ENCODE assay signal across 19 cellular contexts in genomic region chr6:28910901-28911680, GRCh38. TPM values are rescaled to one million over a fixed set of nuclear protein-coding genes. Genes with fewer than 3 reads are reported as not detected.
DNase-seq lines count a peak whose midpoint lies in the region; ATAC-seq and TF ChIP-seq lines count a peak whose summit lies in the region.
"Had no signal": no experiment of that assay in that cellular context is flagged by ENCODE, and none has a peak within 500 bp of the region (broad histone marks: within the 10 kb centered on the region; RNA-seq: fewer than 3 reads in every experiment).

No MANE protein-coding gene starts in this region.

- peaks cover 15% of the 10 kb centered on the region for H3K4me1 Mint-ChIP-seq in activated T-cell treated with anti-CD3 and anti-CD28 coated beads, Interleukin-2, amount 50 U/mL, for 24 hours (ENCODE audit: low read depth)
- H3K4me1 Mint-ChIP-seq in T-helper 17 cell (peaks cover 5% of the 10 kb centered on the region), endothelial cell (ENCODE audit: unreplicated experiment) (no peaks in the 10 kb centered on the region)
- peaks cover 4% of the 10 kb centered on the region for H3K4me1 Mint-ChIP-seq in stimulated activated effector memory CD8-positive, alpha-beta T cell treated with anti-CD3 and anti-CD28 coated beads, Interleukin-12 subunit alpha, Interleukin-12 subunit beta, amount 100 ng/mL, for 72 hours
- H3K4me1 Mint-ChIP-seq: activated B cell treated with CpG ODN at 0.5 μM for 24 hours, neural progenitor cell had no signal

- peaks cover 86% of the 10 kb centered on the region for H3K36me3 Mint-ChIP-seq in activated T-cell treated with anti-CD3 and anti-CD28 coated beads, Interleukin-2, amount 50 U/mL, for 24 hours (ENCODE audit: low read depth)
- H3K36me3 Mint-ChIP-seq in T-helper 17 cell (ENCODE audit: low read depth) = peaks cover 5% of the 10 kb centered on the region
- H3K36me3 Mint-ChIP-seq in endothelial cell (ENCODE audit: low read depth, unreplicated experiment) = peaks cover 34% of the 10 kb centered on the region
- peaks cover 100% of the 10 kb centered on the region for H3K36me3 Mint-ChIP-seq in stimulated activated effector memory CD8-positive, alpha-beta T cell treated with anti-CD3 and anti-CD28 coated beads, Interleukin-12 subunit alpha, Interleukin-12 subunit beta, amount 100 ng/mL, for 72 hours

- H3K27ac ChIP-seq in sigmoid colon = no peak overlapping the region
- H3K27ac ChIP-seq: GM23248, neural progenitor cell, tibial artery had no signal

- peak overlapping the region; percentile 12 for H3K27ac Mint-ChIP-seq in activated T-cell treated with anti-CD3 and anti-CD28 coated beads, Interleukin-2, amount 50 U/mL, for 24 hours
- H3K27ac Mint-ChIP-seq in T-helper 17 cell (peak overlapping the region; percentile 14), endothelial cell (ENCODE audit: unreplicated experiment) (peak overlapping the region; percentile 0)
- H3K27ac Mint-ChIP-seq in stimulated activated effector memory CD8-positive, alpha-beta T cell treated with anti-CD3 and anti-CD28 coated beads, Interleukin-12 subunit alpha, Interleukin-12 subunit beta, amount 100 ng/mL, for 72 hours = peak overlapping the region; percentile 86
- H3K27ac Mint-ChIP-seq: activated B cell treated with CpG ODN at 0.5 μM for 24 hours; activated CD8-positive, alpha-beta memory T cell treated with anti-CD3 and anti-CD28 coated beads, Interleukin-2, amount 10 ng/mL, durations not matched to agents 7 days and 5 days; immature natural killer cell; neural progenitor cell had no signal

- no peak for TF ChIP-seq POLR2A in sigmoid colon (IDR thresholded peaks at IDR 0.05)

- peaks cover 3 to 99% (median 48%) of the 10 kb centered on the region in 4 donors for H3K36me3 ChIP-seq in sigmoid colon

- no peak overlapping the region for H3K4me3 ChIP-seq in sigmoid colon
- H3K4me3 ChIP-seq: GM23248, neural progenitor cell, tibial artery had no signal

- H3K9me3 ChIP-seq in T-helper 17 cell (ENCODE audit: control insufficient read depth, low read length, poor library complexity, severe bottlenecking) (no peaks in the 10 kb centered on the region), sigmoid colon (no peaks in the 10 kb centered on the region)
- H3K9me3 ChIP-seq: tibial artery had no signal

- TF ChIP-seq CTCF in endothelial cell (IDR thresholded peaks at IDR 0.05; ENCODE audit: unreplicated experiment) (no peak), sigmoid colon (IDR thresholded peaks at IDR 0.05) (no peak)

- no peaks in the 10 kb centered on the region for H3K27me3 Mint-ChIP-seq in activated T-cell treated with anti-CD3 and anti-CD28 coated beads, Interleukin-2, amount 50 U/mL, for 24 hours
- H3K27me3 Mint-ChIP-seq in T-helper 17 cell (no peaks in the 10 kb centered on the region), endothelial cell (ENCODE audit: unreplicated experiment) (no peaks in the 10 kb centered on the region)
- H3K27me3 Mint-ChIP-seq: activated B cell treated with CpG ODN at 0.5 μM for 24 hours; activated CD8-positive, alpha-beta memory T cell treated with anti-CD3 and anti-CD28 coated beads, Interleukin-2, amount 10 ng/mL, durations not matched to agents 7 days and 5 days had no signal

- ATAC-seq in T-helper 17 cell (no peak), sciatic nerve (no peak), HG03280 (IDR thresholded peaks at IDR 0.05; ENCODE audit: unreplicated experiment) (no peak)
- no peak for ATAC-seq in stimulated activated effector memory CD8-positive, alpha-beta T cell treated with anti-CD3 and anti-CD28 coated beads, Interleukin-12 subunit alpha, Interleukin-12 subunit beta, amount 100 ng/mL, for 72 hours
- ATAC-seq: activated CD8-positive, alpha-beta memory T cell treated with anti-CD3 and anti-CD28 coated beads, Interleukin-2, amount 10 ng/mL, durations not matched to agents 7 days and 5 days had no signal

- 81 to 90% methylated on average over 3 of the region's 3 CpGs for WGBS in sigmoid colon, 2 donors

- no peak for DNase-seq in activated T-cell treated with anti-CD3 and anti-CD28 coated beads, Interleukin-2, amount 50 U/mL, for 24 hours
- no peak for DNase-seq in activated T-cell treated with anti-CD3 and anti-CD28 coated beads, Interleukin-2, amount 50 U/mL, for 48 hours
- no peak for DNase-seq in T-helper 17 cell
- no peak for DNase-seq in endothelial cell (ENCODE audit: low spot score)
- DNase-seq in stimulated activated effector memory CD8-positive, alpha-beta T cell treated with anti-CD3 and anti-CD28 coated beads, Interleukin-12 subunit alpha, Interleukin-12 subunit beta, amount 100 ng/mL, for 72 hours (ENCODE audit: low spot score in 2 of 2) = no peak
- DNase-seq in sciatic nerve (ENCODE audit: low spot score) = no peak
- no peak for DNase-seq in sigmoid colon
- DNase-seq: activated B cell treated with CpG ODN at 0.5 μM for 24 hours; activated CD8-positive, alpha-beta memory T cell treated with anti-CD3 and anti-CD28 coated beads, Interleukin-2, amount 10 ng/mL, durations not matched to agents 7 days and 5 days; C1 segment of cervical spinal cord; DND-41; GM23248; immature natural killer cell; NCI-H2029; NCI-H524 treated with DMSO at 0.1 percent for 48 hours; stimulated activated CD4-positive, alpha-beta T cell treated with anti-CD3 and anti-CD28 coated beads, Interleukin-4, amount 100 ng/mL, for 4 hours; tibial artery had no signal

- TF ChIP-seq EP300 in sigmoid colon (IDR thresholded peaks at IDR 0.05) = no peak

- no peak overlapping the region for H3K4me3 Mint-ChIP-seq in activated T-cell treated with anti-CD3 and anti-CD28 coated beads, Interleukin-2, amount 50 U/mL, for 24 hours
- no peak overlapping the region for H3K4me3 Mint-ChIP-seq in T-helper 17 cell
- H3K4me3 Mint-ChIP-seq in endothelial cell (ENCODE audit: unreplicated experiment) = peak overlapping the region; percentile 34
- no peak overlapping the region for H3K4me3 Mint-ChIP-seq in stimulated activated effector memory CD8-positive, alpha-beta T cell treated with anti-CD3 and anti-CD28 coated beads, Interleukin-12 subunit alpha, Interleukin-12 subunit beta, amount 100 ng/mL, for 72 hours
- H3K4me3 Mint-ChIP-seq: activated B cell treated with CpG ODN at 0.5 μM for 24 hours; activated CD8-positive, alpha-beta memory T cell treated with anti-CD3 and anti-CD28 coated beads, Interleukin-2, amount 10 ng/mL, durations not matched to agents 7 days and 5 days; immature natural killer cell; neural progenitor cell had no signal

- no peaks in the 10 kb centered on the region for H3K27me3 ChIP-seq in sigmoid colon
- H3K27me3 ChIP-seq: neural progenitor cell, tibial artery had no signal

- no peaks in the 10 kb centered on the region for H3K9me3 Mint-ChIP-seq in activated T-cell treated with anti-CD3 and anti-CD28 coated beads, Interleukin-2, amount 50 U/mL, for 24 hours
- H3K9me3 Mint-ChIP-seq in endothelial cell (ENCODE audit: unreplicated experiment) = no peaks in the 10 kb centered on the region
- no peaks in the 10 kb centered on the region for H3K9me3 Mint-ChIP-seq in stimulated activated effector memory CD8-positive, alpha-beta T cell treated with anti-CD3 and anti-CD28 coated beads, Interleukin-12 subunit alpha, Interleukin-12 subunit beta, amount 100 ng/mL, for 72 hours
- H3K9me3 Mint-ChIP-seq: activated B cell treated with CpG ODN at 0.5 μM for 24 hours, immature natural killer cell, neural progenitor cell had no signal

- H3K4me1 ChIP-seq in sigmoid colon = no peaks in the 10 kb centered on the region
- H3K4me1 ChIP-seq: neural progenitor cell had no signal

- intact Hi-C loops in sciatic nerve (cut with DNase I) = no loop called here
- intact Hi-C loops in sigmoid colon (cut with DNase I) = no loop called here

RNA-seq across cellular contexts. Expression of gene TRIM27, which starts 12.7 kb away (rescaled TPM):
- total RNA-seq in T-helper 17 cell (10 to 100 TPM; 21.9 to 22.0 TPM), endothelial cell (ENCODE audit: unreplicated experiment) (82.8 TPM), sciatic nerve (50.0 TPM), sigmoid colon (10 to 100 TPM; 31.9 to 40.0 (median 36.1) TPM)
- polyA plus RNA-seq in sigmoid colon = 10 to 100 TPM; 19.2 to 38.7 (median 27.6) TPM

Comparison
In these comparisons a context has a peak if more than half of its experiments do, and no peak if none do; other contexts are left out.
1. H3K27ac Mint-ChIP-seq: peak in every context shown above with its lines; median percentile 86 in stimulated activated effector memory CD8-positive, alpha-beta T cell treated with anti-CD3 and anti-CD28 coated beads, Interleukin-12 subunit alpha, Interleukin-12 subunit beta, amount 100 ng/mL, for 72 hours; 14 in T-helper 17 cell; 12 in activated T-cell treated with anti-CD3 and anti-CD28 coated beads, Interleukin-2, amount 50 U/mL, for 24 hours; 0 in endothelial cell.